ENCODE assay signal across 1 cellular context in genomic region chr16:86963600-86964575, GRCh38.
TF ChIP-seq lines count a peak whose summit lies in the region.

No MANE protein-coding gene starts in this region.

TF ChIP-seq in H1, 55 proteins besides CTCF, POLR2A, EP300 and RAD21 (continued from another document):
- TF ChIP-seq BACH1 (IDR thresholded peaks at IDR 0.05; ENCODE audit: low read length): no peak
- no peak for TF ChIP-seq TEAD4 (IDR thresholded peaks at IDR 0.05; ENCODE audit: low read depth, low read length)
- no peak for TF ChIP-seq BRCA1 (IDR thresholded peaks at IDR 0.05; ENCODE audit: low read depth, low read length)
